2 cellular contexts compared by ENCODE assay signal in the genomic region with DNA sequence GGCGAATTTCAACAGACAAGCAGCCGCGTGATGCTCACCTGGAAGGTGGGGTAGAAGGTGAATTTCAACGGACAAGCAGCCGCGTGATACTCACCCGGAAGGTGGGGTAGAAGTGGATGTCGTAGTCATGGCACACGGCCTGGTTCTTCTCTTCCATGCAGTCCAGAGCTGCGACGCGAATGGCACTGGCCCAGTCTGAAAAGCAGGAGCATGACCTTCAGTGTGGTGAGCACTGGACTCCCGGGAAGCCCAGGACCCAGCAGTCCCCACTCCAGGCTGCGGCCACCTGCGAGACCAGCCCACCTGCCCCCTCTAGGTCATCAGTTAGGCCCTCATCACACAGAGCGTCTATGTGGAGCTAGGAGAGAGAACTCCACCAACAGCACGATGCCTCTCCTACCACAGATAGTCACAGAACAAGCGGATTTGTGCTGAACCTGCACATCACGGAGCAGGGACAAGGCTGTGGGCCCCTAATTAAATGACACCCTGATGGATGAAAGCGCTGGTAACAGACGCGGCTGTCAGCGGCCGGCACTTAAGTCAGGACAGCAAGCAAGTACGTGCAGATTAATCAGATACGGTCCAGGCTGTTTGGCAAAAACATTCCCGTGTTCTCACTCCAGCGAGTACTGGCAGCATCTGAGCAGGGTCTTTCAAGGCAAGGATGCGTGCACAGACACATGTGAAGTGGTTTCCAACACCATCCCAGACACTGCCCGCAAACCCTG.
TF ChIP-seq lines count a peak whose summit lies in the region.

No MANE protein-coding gene starts in this region.

TF ChIP-seq in GM23338, 12 proteins besides CTCF, POLR2A, EP300 and RAD21 (continues in another document):
- no peak for TF ChIP-seq ZNF114 (CRISPR knock-in tag; IDR thresholded peaks at IDR 0.05)
- TF ChIP-seq CREB1 (CRISPR knock-in tag; IDR thresholded peaks at IDR 0.05; ENCODE audit: low read depth) = no peak
- no peak for TF ChIP-seq EZH2 (IDR thresholded peaks at IDR 0.05; ENCODE audit: low read depth, unreplicated experiment)
- TF ChIP-seq POLR2AphosphoS5 (IDR thresholded peaks at IDR 0.05; ENCODE audit: low read depth) = no peak
- no peak for TF ChIP-seq ZNF462 (CRISPR knock-in tag; IDR thresholded peaks at IDR 0.05)
- TF ChIP-seq JUNB (IDR thresholded peaks at IDR 0.05; ENCODE audit: unreplicated experiment) = no peak
- TF ChIP-seq, protein P1, sequence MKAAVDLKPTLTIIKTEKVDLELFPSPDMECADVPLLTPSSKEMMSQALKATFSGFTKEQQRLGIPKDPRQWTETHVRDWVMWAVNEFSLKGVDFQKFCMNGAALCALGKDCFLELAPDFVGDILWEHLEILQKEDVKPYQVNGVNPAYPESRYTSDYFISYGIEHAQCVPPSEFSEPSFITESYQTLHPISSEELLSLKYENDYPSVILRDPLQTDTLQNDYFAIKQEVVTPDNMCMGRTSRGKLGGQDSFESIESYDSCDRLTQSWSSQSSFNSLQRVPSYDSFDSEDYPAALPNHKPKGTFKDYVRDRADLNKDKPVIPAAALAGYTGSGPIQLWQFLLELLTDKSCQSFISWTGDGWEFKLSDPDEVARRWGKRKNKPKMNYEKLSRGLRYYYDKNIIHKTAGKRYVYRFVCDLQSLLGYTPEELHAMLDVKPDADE (IDR thresholded peaks at IDR 0.05) = no peak
- TF ChIP-seq NANOG (IDR thresholded peaks at IDR 0.05; ENCODE audit: borderline replicate concordance) = no peak
- TF ChIP-seq EZH2phosphoT487 (IDR thresholded peaks at IDR 0.05; ENCODE audit: unreplicated experiment) = no peak

TF ChIP-seq in H1, 55 proteins besides CTCF, POLR2A, EP300 and RAD21:
- TF ChIP-seq BCL11A (IDR thresholded peaks at IDR 0.05; ENCODE audit: low read depth in 2 of 2, low read length in 2 of 2) = no peak
- no peak for TF ChIP-seq CHD7 (IDR thresholded peaks at IDR 0.05; ENCODE audit: insufficient replicate concordance, low read length)
- TF ChIP-seq, protein P2, sequence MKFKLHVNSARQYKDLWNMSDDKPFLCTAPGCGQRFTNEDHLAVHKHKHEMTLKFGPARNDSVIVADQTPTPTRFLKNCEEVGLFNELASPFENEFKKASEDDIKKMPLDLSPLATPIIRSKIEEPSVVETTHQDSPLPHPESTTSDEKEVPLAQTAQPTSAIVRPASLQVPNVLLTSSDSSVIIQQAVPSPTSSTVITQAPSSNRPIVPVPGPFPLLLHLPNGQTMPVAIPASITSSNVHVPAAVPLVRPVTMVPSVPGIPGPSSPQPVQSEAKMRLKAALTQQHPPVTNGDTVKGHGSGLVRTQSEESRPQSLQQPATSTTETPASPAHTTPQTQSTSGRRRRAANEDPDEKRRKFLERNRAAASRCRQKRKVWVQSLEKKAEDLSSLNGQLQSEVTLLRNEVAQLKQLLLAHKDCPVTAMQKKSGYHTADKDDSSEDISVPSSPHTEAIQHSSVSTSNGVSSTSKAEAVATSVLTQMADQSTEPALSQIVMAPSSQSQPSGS (IDR thresholded peaks at IDR 0.05; ENCODE audit: low read length) = no peak
- no peak for TF ChIP-seq USF2 (IDR thresholded peaks at IDR 0.05; ENCODE audit: low read length)
- TF ChIP-seq PHF8 (conservative IDR thresholded peaks at IDR 0.05; ENCODE audit: low read depth, low read length) = no peak
- TF ChIP-seq TBP (IDR thresholded peaks at IDR 0.05; ENCODE audit: low read depth, low read length) = no peak
- TF ChIP-seq, protein P3, sequence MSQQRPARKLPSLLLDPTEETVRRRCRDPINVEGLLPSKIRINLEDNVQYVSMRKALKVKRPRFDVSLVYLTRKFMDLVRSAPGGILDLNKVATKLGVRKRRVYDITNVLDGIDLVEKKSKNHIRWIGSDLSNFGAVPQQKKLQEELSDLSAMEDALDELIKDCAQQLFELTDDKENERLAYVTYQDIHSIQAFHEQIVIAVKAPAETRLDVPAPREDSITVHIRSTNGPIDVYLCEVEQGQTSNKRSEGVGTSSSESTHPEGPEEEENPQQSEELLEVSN (IDR thresholded peaks at IDR 0.05) = no peak
- TF ChIP-seq SP4 (IDR thresholded peaks at IDR 0.05; ENCODE audit: low read length) = no peak
- no peak for TF ChIP-seq NRF1 (IDR thresholded peaks at IDR 0.05; ENCODE audit: low read depth, low read length)
- TF ChIP-seq FOSL1 (IDR thresholded peaks at IDR 0.05; ENCODE audit: insufficient read depth, low read depth, low read length) = no peak
- TF ChIP-seq KDM4A (IDR thresholded peaks at IDR 0.05; ENCODE audit: low read depth, low read length, severe bottlenecking) = no peak
- TF ChIP-seq ASH2L (IDR thresholded peaks at IDR 0.05; ENCODE audit: low read length) = no peak
